ENCODE assay signal across 13 cellular contexts in the genomic region with DNA sequence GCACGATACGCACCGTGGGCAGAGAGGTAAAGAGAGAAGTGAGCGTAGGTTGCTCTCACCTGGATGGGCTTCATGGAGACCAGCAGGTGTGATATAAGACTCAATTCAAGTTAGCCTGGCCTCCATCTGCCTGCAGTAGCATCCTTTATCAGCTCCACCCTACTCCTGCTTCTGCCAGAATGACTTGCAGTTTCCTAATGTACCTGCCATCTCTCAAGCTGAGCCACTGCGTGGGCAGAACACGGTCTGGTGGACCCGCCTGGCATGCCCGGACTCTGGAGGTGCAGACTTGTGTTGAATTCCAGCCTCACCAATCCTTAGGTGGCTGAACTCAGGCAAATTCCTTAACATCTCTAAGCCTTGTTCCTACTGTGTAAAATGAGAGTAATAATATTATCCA.
DNase-seq lines count a peak whose midpoint lies in the region; ATAC-seq and TF ChIP-seq lines count a peak whose summit lies in the region.
"Had no signal": no experiment of that assay in that cellular context is flagged by ENCODE, and none has a peak within 500 bp of the region (broad histone marks: within the 10 kb centered on the region; RNA-seq: fewer than 3 reads in every experiment).

No MANE protein-coding gene starts in this region.

- no peak overlapping the region for H2BK5ac ChIP-seq in H9 (ENCODE audit: insufficient read length, low read length)

- H2BK120ac ChIP-seq in H9 (ENCODE audit: low read depth, low read length, poor library complexity, severe bottlenecking) = no peak overlapping the region

- no peaks in the 10 kb centered on the region for H3K9me3 ChIP-seq in H9 (ENCODE audit: control insufficient read depth, low read depth, low read length)
- H3K9me3 ChIP-seq: thyroid gland had no signal

- no peak overlapping the region for H3K4ac ChIP-seq in H9 (ENCODE audit: low read depth, low read length)

- H3K79me2 ChIP-seq in H9 (ENCODE audit: insufficient read depth, low read length) = no peaks in the 10 kb centered on the region

- H4K91ac ChIP-seq in H9 (ENCODE audit: insufficient read length, low read depth, low read length) = no peak overlapping the region

- no peaks in the 10 kb centered on the region for H3K23me2 ChIP-seq in H9 (ENCODE audit: insufficient read length, low read depth, low read length, poor library complexity, severe bottlenecking)

- no peak overlapping the region for H3K56ac ChIP-seq in H9 (ENCODE audit: insufficient read length, low read depth, low read length)

- H3K27ac Mint-ChIP-seq in H9 = 0 out of 7 replicates have a peak overlapping the region, but pooled peaks of 2 of the 3 experiments have one; percentile 25 to 49
- peak overlapping the region; percentile 14 for H3K27ac Mint-ChIP-seq in stimulated activated memory B cell treated with anti-CD40 and anti-IgM and Interleukin-4, amounts not matched to agents 10 μg/mL and 1 μg/mL and 100 μg/mL, for 72 hours
- H3K27ac Mint-ChIP-seq in nephron progenitor cell = no peak overlapping the region
- H3K27ac Mint-ChIP-seq: activated T-cell treated with anti-CD3 and anti-CD28 coated beads, Interleukin-2, amount 50 U/mL, for 24 hours had no signal

- H3T11ph ChIP-seq in H9 (ENCODE audit: low read length) = no peak overlapping the region

- peak; percentile 11 for ATAC-seq in HG03565 (IDR thresholded peaks at IDR 0.05; ENCODE audit: unreplicated experiment)
- ATAC-seq in stimulated activated memory B cell treated with anti-CD40 and anti-IgM and Interleukin-4, amounts not matched to agents 10 μg/mL and 1 μg/mL and 100 μg/mL, for 72 hours = peak; percentile 52

- no peak overlapping the region for H2BK20ac ChIP-seq in H9 (ENCODE audit: low read depth, low read length, poor library complexity, severe bottlenecking)

- H2BK12ac ChIP-seq in H9 (ENCODE audit: insufficient read length, low read depth, low read length) = no peak overlapping the region

- no peaks in the 10 kb centered on the region for H3K27me3 Mint-ChIP-seq in H9 (ENCODE audit: low read depth)
- no peaks in the 10 kb centered on the region for H3K27me3 Mint-ChIP-seq in stimulated activated memory B cell treated with anti-CD40 and anti-IgM and Interleukin-4, amounts not matched to agents 10 μg/mL and 1 μg/mL and 100 μg/mL, for 72 hours
- H3K27me3 Mint-ChIP-seq in nephron progenitor cell (ENCODE audit: low read depth, poor library complexity) = no peaks in the 10 kb centered on the region
- H3K27me3 Mint-ChIP-seq: activated T-cell treated with anti-CD3 and anti-CD28 coated beads, Interleukin-2, amount 50 U/mL, for 24 hours had no signal

- DNase-seq in NCI-H748 (lab: John Stamatoyannopoulos, UW; ENCODE audit: unreplicated experiment) (peak; percentile 50), NCI-H748 treated with DMSO at 0.1 percent for 48 hours (lab: John Stamatoyannopoulos, UW) (no peak), H9 (no peak), nephron progenitor cell (no peak), kidney glomerular epithelial cell (lab: John Stamatoyannopoulos, UW) (no peak)
- no peak for DNase-seq in activated CD8-positive, alpha-beta memory T cell treated with anti-CD3 and anti-CD28 coated beads, Interleukin-2, amount 50 U/mL, for 48 hours
- DNase-seq: activated T-cell treated with anti-CD3 and anti-CD28 coated beads, Interleukin-2, amount 50 U/mL, for 24 hours; kidney; NCI-H446; thyroid gland had no signal

- no peaks in the 10 kb centered on the region for H4K20me1 ChIP-seq in H9 (ENCODE audit: control insufficient read depth, insufficient read depth, insufficient read length)

- H3K4me1 Mint-ChIP-seq in H9 (peaks cover 32 to 35% of the 10 kb centered on the region in 2 experiments), nephron progenitor cell (peaks cover 9% of the 10 kb centered on the region)
- peaks cover 13% of the 10 kb centered on the region for H3K4me1 Mint-ChIP-seq in stimulated activated memory B cell treated with anti-CD40 and anti-IgM and Interleukin-4, amounts not matched to agents 10 μg/mL and 1 μg/mL and 100 μg/mL, for 72 hours

- peaks cover 0 to 2% (median 0%) of the 10 kb centered on the region in 3 experiments; a peak in 4 of 7 replicates for H3K36me3 Mint-ChIP-seq in H9 (ENCODE audit: insufficient read depth in 1 of 3, low read depth in 3 of 3)
- no peaks in the 10 kb centered on the region for H3K36me3 Mint-ChIP-seq in stimulated activated memory B cell treated with anti-CD40 and anti-IgM and Interleukin-4, amounts not matched to agents 10 μg/mL and 1 μg/mL and 100 μg/mL, for 72 hours
- peaks cover 5% of the 10 kb centered on the region for H3K36me3 Mint-ChIP-seq in nephron progenitor cell (ENCODE audit: low read depth)

- no peak overlapping the region for H2AFZ ChIP-seq in H9 (ENCODE audit: low read length)

- H3K18ac ChIP-seq in H9 (ENCODE audit: insufficient read length, low read depth, low read length) = no peak overlapping the region

- H3K14ac ChIP-seq in H9 (ENCODE audit: insufficient read depth, low read length) = no peak overlapping the region

- peaks cover 14% of the 10 kb centered on the region for H3K4me1 ChIP-seq in H9 (ENCODE audit: insufficient read depth, low read length)
- H3K4me1 ChIP-seq: thyroid gland had no signal

- H3K4me2 ChIP-seq in H9 (ENCODE audit: insufficient read depth, insufficient read length, low read length) = no peak overlapping the region

- H3K23ac ChIP-seq in H9 (ENCODE audit: insufficient read length, low read depth, low read length) = no peak overlapping the region

- no peak overlapping the region for H2AK5ac ChIP-seq in H9 (ENCODE audit: insufficient read length, low read length)

- no peak overlapping the region for H3K9ac ChIP-seq in H9 (ENCODE audit: extremely low read depth, insufficient read length, low read length)

- WGBS in H9 (ENCODE audit: extremely low coverage, insufficient read length, low lambda C conversion rate) = no CpG with 5 or more reads among the region's 8 CpGs

- H4K8ac ChIP-seq in H9 (replicated peaks; ENCODE audit: insufficient read length, low read depth, low read length) = no peak overlapping the region

- H3K27ac ChIP-seq in H9 (ENCODE audit: insufficient read length, low read depth, low read length) = no peak overlapping the region
- H3K27ac ChIP-seq: epithelial cell of prostate, thyroid gland had no signal

- TF ChIP-seq CTCF in H9 (conservative IDR thresholded peaks at IDR 0.05) (no peak), nephron progenitor cell (IDR thresholded peaks at IDR 0.05) (no peak)

- H3K79me1 ChIP-seq in H9 (ENCODE audit: insufficient read depth, low read depth, low read length, poor library complexity, severe bottlenecking) = no peaks in the 10 kb centered on the region

- no peaks in the 10 kb centered on the region for H3K27me3 ChIP-seq in H9 (ENCODE audit: insufficient read depth, low read length)
- H3K27me3 ChIP-seq: thyroid gland had no signal

- H3K4me3 Mint-ChIP-seq in H9 (no peak overlapping the region), nephron progenitor cell (no peak overlapping the region)
- no peak overlapping the region for H3K4me3 Mint-ChIP-seq in stimulated activated memory B cell treated with anti-CD40 and anti-IgM and Interleukin-4, amounts not matched to agents 10 μg/mL and 1 μg/mL and 100 μg/mL, for 72 hours
- H3K4me3 Mint-ChIP-seq: activated T-cell treated with anti-CD3 and anti-CD28 coated beads, Interleukin-2, amount 50 U/mL, for 24 hours had no signal

- H2BK15ac ChIP-seq in H9 (ENCODE audit: low read depth, low read length) = no peak overlapping the region

- H3K9me3 Mint-ChIP-seq in H9 (no peaks in the 10 kb centered on the region), nephron progenitor cell (peaks cover 14% of the 10 kb centered on the region)
- peaks cover 2% of the 10 kb centered on the region for H3K9me3 Mint-ChIP-seq in stimulated activated memory B cell treated with anti-CD40 and anti-IgM and Interleukin-4, amounts not matched to agents 10 μg/mL and 1 μg/mL and 100 μg/mL, for 72 hours
- H3K9me3 Mint-ChIP-seq: activated T-cell treated with anti-CD3 and anti-CD28 coated beads, Interleukin-2, amount 50 U/mL, for 24 hours had no signal

- no peak overlapping the region for H4K5ac ChIP-seq in H9 (ENCODE audit: insufficient read length, low read depth, low read length)
